ENCODE assay signal across 1 cellular context in the genomic region with DNA sequence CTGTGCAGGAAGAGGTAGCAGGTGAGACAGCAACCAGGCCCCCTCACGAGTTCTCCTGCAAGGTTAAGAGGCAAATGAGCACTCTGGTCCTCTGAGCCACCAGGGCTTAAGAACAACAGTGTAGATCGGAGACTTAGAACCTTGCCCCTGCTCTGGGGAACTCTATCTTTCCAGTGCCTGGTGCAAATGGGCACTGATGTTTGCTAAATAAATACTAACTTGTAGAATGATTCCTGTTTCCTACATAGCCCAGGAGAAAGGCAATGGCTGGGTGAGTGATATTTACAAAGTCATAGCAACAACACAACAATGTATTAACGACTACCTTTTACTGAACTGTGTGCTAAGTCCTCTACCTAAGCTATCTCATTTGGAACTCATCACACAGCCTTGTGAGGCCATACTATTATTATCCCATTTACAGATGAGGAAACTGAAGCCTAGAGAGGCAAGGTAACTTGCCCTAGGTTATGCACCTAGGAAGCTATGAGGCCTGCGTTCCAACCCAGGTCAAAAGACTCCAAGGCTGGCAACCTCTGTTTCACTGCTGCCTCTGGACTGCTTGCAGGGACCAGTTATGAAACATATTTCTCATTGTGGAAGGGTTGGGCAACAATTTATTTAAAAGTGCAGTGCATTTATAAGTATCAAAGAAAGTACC.
TF ChIP-seq lines count a peak whose summit lies in the region.

No MANE protein-coding gene starts in this region.

TF ChIP-seq in SK-N-SH, 30 proteins besides CTCF, POLR2A, EP300 and RAD21 (continued from another document):
- TF ChIP-seq, protein P1, sequence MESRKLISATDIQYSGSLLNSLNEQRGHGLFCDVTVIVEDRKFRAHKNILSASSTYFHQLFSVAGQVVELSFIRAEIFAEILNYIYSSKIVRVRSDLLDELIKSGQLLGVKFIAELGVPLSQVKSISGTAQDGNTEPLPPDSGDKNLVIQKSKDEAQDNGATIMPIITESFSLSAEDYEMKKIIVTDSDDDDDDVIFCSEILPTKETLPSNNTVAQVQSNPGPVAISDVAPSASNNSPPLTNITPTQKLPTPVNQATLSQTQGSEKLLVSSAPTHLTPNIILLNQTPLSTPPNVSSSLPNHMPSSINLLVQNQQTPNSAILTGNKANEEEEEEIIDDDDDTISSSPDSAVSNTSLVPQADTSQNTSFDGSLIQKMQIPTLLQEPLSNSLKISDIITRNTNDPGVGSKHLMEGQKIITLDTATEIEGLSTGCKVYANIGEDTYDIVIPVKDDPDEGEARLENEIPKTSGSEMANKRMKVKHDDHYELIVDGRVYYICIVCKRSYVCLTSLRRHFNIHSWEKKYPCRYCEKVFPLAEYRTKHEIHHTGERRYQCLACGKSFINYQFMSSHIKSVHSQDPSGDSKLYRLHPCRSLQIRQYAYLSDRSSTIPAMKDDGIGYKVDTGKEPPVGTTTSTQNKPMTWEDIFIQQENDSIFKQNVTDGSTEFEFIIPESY (IDR thresholded peaks at IDR 0.05; ENCODE audit: borderline replicate concordance, low read depth): no peak
- no peak for TF ChIP-seq PBX3 (IDR thresholded peaks at IDR 0.05)
- TF ChIP-seq ELF1 (IDR thresholded peaks at IDR 0.05): no peak
- no peak for TF ChIP-seq YY1 (IDR thresholded peaks at IDR 0.05; ENCODE audit: low read depth)
- TF ChIP-seq TEAD4 (IDR thresholded peaks at IDR 0.05; ENCODE audit: borderline replicate concordance, insufficient read depth): no peak
- TF ChIP-seq TAF1 (IDR thresholded peaks at IDR 0.05; ENCODE audit: borderline replicate concordance, low read depth, low read length): no peak
- no peak for TF ChIP-seq IRF3 (IDR thresholded peaks at IDR 0.05; ENCODE audit: low read depth, low read length)
- TF ChIP-seq EZH2phosphoT487 (IDR thresholded peaks at IDR 0.05; ENCODE audit: borderline replicate concordance, low read depth): no peak
- TF ChIP-seq GABPA (IDR thresholded peaks at IDR 0.05; ENCODE audit: low read depth): no peak
- no peak for TF ChIP-seq USF1 (IDR thresholded peaks at IDR 0.05; ENCODE audit: borderline replicate concordance, low read depth)
